In the genomic region with DNA sequence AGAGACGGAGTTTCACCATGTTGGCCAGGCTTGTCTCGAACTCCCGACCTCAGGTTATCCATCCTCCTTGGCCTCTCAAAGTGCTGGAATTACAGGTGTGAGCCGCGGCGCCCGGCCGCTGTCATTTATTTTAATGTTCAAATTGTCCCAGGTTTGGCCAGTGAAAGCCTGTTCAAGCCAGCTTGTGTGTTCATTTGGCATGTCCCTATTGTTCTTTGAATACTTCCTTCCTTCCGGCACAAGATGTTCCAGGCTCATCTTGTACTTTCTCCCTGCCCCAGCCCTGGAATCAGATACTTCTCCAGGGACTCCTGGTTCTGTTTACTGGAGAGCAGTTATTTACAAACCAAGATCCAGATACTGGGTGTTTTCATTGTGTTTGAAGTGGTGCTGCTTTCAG, we compare ENCODE assay signal across 13 cellular contexts. TPM values are rescaled to one million over a fixed set of nuclear protein-coding genes. Genes with fewer than 3 reads are reported as not detected.
DNase-seq lines count a peak whose midpoint lies in the region; ATAC-seq and TF ChIP-seq lines count a peak whose summit lies in the region.
"Had no signal": no experiment of that assay in that cellular context is flagged by ENCODE, and none has a peak within 500 bp of the region (broad histone marks: within the 10 kb centered on the region; RNA-seq: fewer than 3 reads in every experiment).

No MANE protein-coding gene starts in this region.

- H3K4me3 ChIP-seq in mesodermal cell (ENCODE audit: extremely low read depth, insufficient read depth, low read length, poor library complexity, severe bottlenecking) (no peak overlapping the region), tibial artery (no peak overlapping the region)

- H3K36me3 Mint-ChIP-seq in activated CD8-positive, alpha-beta memory T cell treated with anti-CD3 and anti-CD28 coated beads, Interleukin-2, amount 10 ng/mL, durations not matched to agents 7 days and 5 days: no peaks in the 10 kb centered on the region
- H3K36me3 Mint-ChIP-seq in endothelial cell (ENCODE audit: low read depth, unreplicated experiment): no peaks in the 10 kb centered on the region

- peak overlapping the region; percentile 13 for H3K4me3 Mint-ChIP-seq in activated CD8-positive, alpha-beta memory T cell treated with anti-CD3 and anti-CD28 coated beads, Interleukin-2, amount 10 ng/mL, durations not matched to agents 7 days and 5 days
- H3K4me3 Mint-ChIP-seq in endothelial cell (ENCODE audit: unreplicated experiment): peak overlapping the region; percentile 70

- whole genome bisulfite sequencing in mesodermal cell (ENCODE audit: insufficient coverage in 2 of 2), 2 experiments: 94 to 99% methylated on average over 8 of the region's 9 CpGs

- H3K4me1 Mint-ChIP-seq in activated CD8-positive, alpha-beta memory T cell treated with anti-CD3 and anti-CD28 coated beads, Interleukin-2, amount 10 ng/mL, durations not matched to agents 7 days and 5 days: peaks cover 8% of the 10 kb centered on the region
- H3K4me1 Mint-ChIP-seq in endothelial cell (ENCODE audit: unreplicated experiment): peaks cover 28% of the 10 kb centered on the region

- H3K27ac Mint-ChIP-seq in activated CD8-positive, alpha-beta memory T cell treated with anti-CD3 and anti-CD28 coated beads, Interleukin-2, amount 10 ng/mL, durations not matched to agents 7 days and 5 days: no peak overlapping the region
- H3K27ac Mint-ChIP-seq in endothelial cell (ENCODE audit: unreplicated experiment): peak overlapping the region; percentile 95

- H3K4me1 ChIP-seq in mesodermal cell (ENCODE audit: control insufficient read depth, insufficient read depth, low read length, poor library complexity, severe bottlenecking) (peaks cover 3% of the 10 kb centered on the region), tibial artery (peaks cover 0 to 11% (median 3%) of the 10 kb centered on the region in 4 donors)

- H3K9me3 ChIP-seq in mesodermal cell (ENCODE audit: control insufficient read depth, low read length): no peaks in the 10 kb centered on the region
- no peaks in the 10 kb centered on the region for H3K9me3 ChIP-seq in tibial artery

- TF ChIP-seq CTCF in endothelial cell (IDR thresholded peaks at IDR 0.05; ENCODE audit: unreplicated experiment) (no peak), tibial artery (IDR thresholded peaks at IDR 0.05) (no peak)

- no peaks in the 10 kb centered on the region for H3K36me3 ChIP-seq in mesodermal cell (ENCODE audit: control insufficient read depth, insufficient read depth, low read length)
- H3K36me3 ChIP-seq in tibial artery: no peaks in the 10 kb centered on the region

- CTCF ChIA-PET in activated CD8-positive, alpha-beta memory T cell treated with anti-CD3 and anti-CD28 coated beads, Interleukin-2, amount 10 ng/mL, durations not matched to agents 7 days and 5 days (lab: Charles Lee): interaction anchor here (1.0 kb wide), 1 partner anchor 19 kb away, joined by 3 read pairs; no protein-coding TSS in a partner anchor

- no peaks in the 10 kb centered on the region for H3K27me3 ChIP-seq in tibial artery

- peaks cover 59% of the 10 kb centered on the region for H3K27me3 Mint-ChIP-seq in activated CD8-positive, alpha-beta memory T cell treated with anti-CD3 and anti-CD28 coated beads, Interleukin-2, amount 10 ng/mL, durations not matched to agents 7 days and 5 days
- H3K27me3 Mint-ChIP-seq in endothelial cell (ENCODE audit: unreplicated experiment): peaks cover 12% of the 10 kb centered on the region

- H3K9me3 Mint-ChIP-seq in activated CD8-positive, alpha-beta memory T cell treated with anti-CD3 and anti-CD28 coated beads, Interleukin-2, amount 10 ng/mL, durations not matched to agents 7 days and 5 days (ENCODE audit: low read depth): no peaks in the 10 kb centered on the region
- no peaks in the 10 kb centered on the region for H3K9me3 Mint-ChIP-seq in endothelial cell (ENCODE audit: unreplicated experiment)

- no peak for ATAC-seq in activated CD8-positive, alpha-beta memory T cell treated with anti-CD3 and anti-CD28 coated beads, Interleukin-2, amount 10 ng/mL, durations not matched to agents 7 days and 5 days
- no peak for ATAC-seq in HG03280 (IDR thresholded peaks at IDR 0.05; ENCODE audit: unreplicated experiment)
- ATAC-seq: PC-3 had no signal

- no peak for DNase-seq in activated CD8-positive, alpha-beta memory T cell treated with anti-CD3 and anti-CD28 coated beads, Interleukin-2, amount 10 ng/mL, durations not matched to agents 7 days and 5 days
- DNase-seq in activated CD8-positive, alpha-beta memory T cell treated with anti-CD3 and anti-CD28 coated beads, Interleukin-2, amount 50 U/mL, for 48 hours: no peak
- peak; percentile 15 for DNase-seq in endothelial cell (ENCODE audit: low spot score)
- DNase-seq in tibial artery: peak; percentile 68 to 72
- DNase-seq in head of caudate nucleus: no peak
- DNase-seq in stimulated activated CD4-positive, alpha-beta T cell treated with anti-CD3 and anti-CD28 coated beads, Interleukin-12 subunit alpha, Interleukin-12 subunit beta, amount 100 ng/mL, for 4 hours: no peak
- DNase-seq: activated CD4-positive, CD25-positive, alpha-beta regulatory T cell; NCI-H187; PC-3; stimulated activated CD4-positive, alpha-beta T cell treated with anti-CD3 and anti-CD28 coated beads, Interleukin-4, amount 100 ng/mL, for 24 hours had no signal

- H3K27ac ChIP-seq in mesodermal cell (ENCODE audit: low read depth, low read length, severe bottlenecking) (peak overlapping the region; percentile 45), tibial artery (peak overlapping the region; percentile 92 to 95)

- intact Hi-C loops in tibial artery (cut with DNase I; ENCODE audit: low total_unique reads): no loop called here
- intact Hi-C loops in head of caudate nucleus (cut with DNase I): no loop called here

RNA-seq across cellular contexts. Expression of gene ZBTB8B, which starts 37.0 kb away (rescaled TPM):
- total RNA-seq in activated CD8-positive, alpha-beta memory T cell treated with anti-CD3 and anti-CD28 coated beads, Interleukin-2, amount 10 ng/mL, durations not matched to agents 7 days and 5 days: not detected
- 0.92 TPM for total RNA-seq in endothelial cell (ENCODE audit: unreplicated experiment)
- polyA plus RNA-seq in mesodermal cell (2013, experiment 1 of 2): 0.81 TPM
- polyA plus RNA-seq in mesodermal cell (2013, experiment 2 of 2): 0.66 TPM
- total RNA-seq: fibroblast of villous mesenchyme had no signal

RNA-seq across cellular contexts. Expression of gene ZBTB8A, which starts 37.4 kb away (rescaled TPM):
- total RNA-seq in activated CD8-positive, alpha-beta memory T cell treated with anti-CD3 and anti-CD28 coated beads, Interleukin-2, amount 10 ng/mL, durations not matched to agents 7 days and 5 days: under 1 TPM in 1 of 2 experiments, not detected in 1; 0.23 TPM
- 17.4 TPM for total RNA-seq in endothelial cell (ENCODE audit: unreplicated experiment)
- polyA plus RNA-seq in mesodermal cell (2013, experiment 1 of 2): 11.8 TPM
- polyA plus RNA-seq in mesodermal cell (2013, experiment 2 of 2): 10.8 TPM

Comparison
In these comparisons a context has a peak if more than half of its experiments do, and no peak if none do; other contexts are left out.
1. DNase-seq: peak in endothelial cell (single experiment) and tibial artery (2 of 2); none in activated CD8-positive, alpha-beta memory T cell treated with anti-CD3 and anti-CD28 coated beads, Interleukin-2, amount 10 ng/mL, durations not matched to agents 7 days and 5 days (single experiment), activated CD8-positive, alpha-beta memory T cell treated with anti-CD3 and anti-CD28 coated beads, Interleukin-2, amount 50 U/mL, for 48 hours (single experiment), head of caudate nucleus (0 of 42) and stimulated activated CD4-positive, alpha-beta T cell treated with anti-CD3 and anti-CD28 coated beads, Interleukin-12 subunit alpha, Interleukin-12 subunit beta, amount 100 ng/mL, for 4 hours (single experiment).
2. RNA of gene ZBTB8A, which starts 37.4 kb away (total RNA-seq): 17.4 TPM in endothelial cell (single experiment); 0.23 TPM in activated CD8-positive, alpha-beta memory T cell treated with anti-CD3 and anti-CD28 coated beads, Interleukin-2, amount 10 ng/mL, durations not matched to agents 7 days and 5 days; every median in the first group is over 10 times any median in the second.